In genomic region chr11:12085371-12086251, GRCh38 we compare ENCODE assay signal across 8 cellular contexts. TPM values are rescaled to one million over a fixed set of nuclear protein-coding genes. Genes with fewer than 3 reads are reported as not detected.
DNase-seq lines count a peak whose midpoint lies in the region; ATAC-seq, FAIRE-seq and TF ChIP-seq lines count a peak whose summit lies in the region.

No MANE protein-coding gene starts in this region.

- no peak overlapping the region for H3K23ac ChIP-seq in H1 (ENCODE audit: insufficient read length)

- H3K14ac ChIP-seq in H1 (ENCODE audit: insufficient read length) = no peak overlapping the region

- H3K79me1 ChIP-seq in H1 (ENCODE audit: low read depth, low read length) = no peaks in the 10 kb centered on the region

- ATAC-seq in right cardiac atrium (no peak), Right ventricle myocardium inferior (no peak)

- no peak overlapping the region for H3K4me2 ChIP-seq in H1 (ENCODE audit: insufficient read depth in 1 of 2, low read depth in 2 of 2, low read length in 2 of 2)

- H3K18ac ChIP-seq in H1 (ENCODE audit: extremely low read depth, low read length) = no peak overlapping the region

- H3K27me3 ChIP-seq in right cardiac atrium (ENCODE audit: control insufficient read depth, insufficient read depth) (no peaks in the 10 kb centered on the region), H1 (replicated peaks in 1 of 4; ENCODE audit: control insufficient read depth in 3 of 4, extremely low read depth in 1 of 4, insufficient read depth in 3 of 4, low read length in 3 of 4) (no peaks in the 10 kb centered on the region)

- H3K4me1 ChIP-seq in right cardiac atrium (ENCODE audit: control insufficient read depth, insufficient read depth, low read length) (peaks cover 22% of the 10 kb centered on the region), H1 (replicated peaks in 1 of 4; ENCODE audit: control insufficient read depth in 3 of 4, insufficient read depth in 4 of 4, low read length in 3 of 4) (no peaks in the 10 kb centered on the region; a peak in 2 of 7 replicates)

- H3K9ac ChIP-seq in H1 (replicated peaks in 1 of 4; ENCODE audit: extremely low read depth in 1 of 4, low read depth in 3 of 4, low read length in 3 of 4) = no peak overlapping the region

- intact Hi-C loops in right cardiac atrium (cut with DNase I) (loop anchor here in 1 of 4 donors (5.0 kb wide), 1 partner anchor 152 kb away; no protein-coding TSS in a partner anchor), Right ventricle myocardium inferior (cut with DNase I) (no loop called here)

- no peak overlapping the region for H3K4me3 Mint-ChIP-seq in neural crest cell

- no peaks in the 10 kb centered on the region for H3K9me3 Mint-ChIP-seq in neural crest cell

- no peak overlapping the region for H4K5ac ChIP-seq in H1 (ENCODE audit: insufficient read length, low read depth, low read length)

- no peak overlapping the region for H3K4me3 ChIP-seq in right cardiac atrium (ENCODE audit: low read length)
- H3K4me3 ChIP-seq in H1 (ENCODE audit: extremely low read depth in 1 of 4, insufficient read depth in 2 of 4, low read depth in 3 of 4, low read length in 4 of 4) = no peak overlapping the region

- TF ChIP-seq CTCF in H1 (IDR thresholded peaks at IDR 0.05; ENCODE audit: control extremely low read depth in 1 of 3, insufficient read depth in 1 of 3, low read depth in 1 of 3, low read length in 3 of 3) (no peak), neural crest cell (conservative IDR thresholded peaks at IDR 0.05) (no peak)

- no peaks in the 10 kb centered on the region for H3K36me3 ChIP-seq in H1 (ENCODE audit: control insufficient read depth in 2 of 4, insufficient read depth in 4 of 4, low read length in 3 of 4)

- no peaks in the 10 kb centered on the region for H3K27me3 Mint-ChIP-seq in neural crest cell (ENCODE audit: low read depth)

- no peak overlapping the region; the same call in 1 of the 2 replicates for H2BK5ac ChIP-seq in H1 (ENCODE audit: low read depth, low read length)

- no peak for TF ChIP-seq RAD21 in H1 (IDR thresholded peaks at IDR 0.05 in 1 of 2, conservative IDR thresholded peaks at IDR 0.05 in 1 of 2; ENCODE audit: low read depth in 2 of 2, low read length in 2 of 2)

- peak overlapping the region; percentile 75 for H3K27ac Mint-ChIP-seq in neural crest cell (ENCODE audit: unreplicated experiment)

- FAIRE-seq in H1 (lab: Jason Lieb, UNC) (no peak), GM19239 (lab: Jason Lieb, UNC) (no peak)

- TF ChIP-seq POLR2A in H1 (IDR thresholded peaks at IDR 0.05; ENCODE audit: control extremely low read depth in 1 of 2, low read depth in 2 of 2, low read length in 2 of 2) = no peak

- no peak overlapping the region for H2BK12ac ChIP-seq in H1 (ENCODE audit: low read depth, low read length)

- H3K4ac ChIP-seq in H1 (replicated peaks; ENCODE audit: insufficient read length, low read depth, low read length) = no peak overlapping the region

- peak overlapping the region; percentile 17 for H4K91ac ChIP-seq in H1 (replicated peaks; ENCODE audit: insufficient read length, low read length)

- H2BK20ac ChIP-seq in H1 (ENCODE audit: low read length) = no peak overlapping the region

- H4K20me1 ChIP-seq in H1 (replicated peaks in 1 of 2; ENCODE audit: control insufficient read depth in 1 of 2, insufficient read depth in 2 of 2, low read length in 2 of 2) = no peaks in the 10 kb centered on the region

- H3K27ac ChIP-seq in right cardiac atrium (ENCODE audit: low read length) = peak overlapping the region; percentile 90
- no peak overlapping the region for H3K27ac ChIP-seq in H1 (ENCODE audit: low read depth, low read length)

- H2AFZ ChIP-seq in H1 (ENCODE audit: low read length) = 0 out of 2 replicates have a peak overlapping the region, but pooled peaks have one; percentile 6

- H3K23me2 ChIP-seq in H1 (ENCODE audit: low read depth, low read length) = no peaks in the 10 kb centered on the region

- no peaks in the 10 kb centered on the region for H3K36me3 Mint-ChIP-seq in neural crest cell (ENCODE audit: low read depth)

- TF ChIP-seq EP300 in H1 (IDR thresholded peaks at IDR 0.05; ENCODE audit: borderline replicate concordance in 1 of 2, low read depth in 2 of 2, low read length in 2 of 2) = no peak

- H3K9me3 ChIP-seq in right cardiac atrium (ENCODE audit: control insufficient read depth, low read length) (no peaks in the 10 kb centered on the region), H1 (ENCODE audit: insufficient read depth in 2 of 2, low read depth in 1 of 2, low read length in 1 of 2) (no peaks in the 10 kb centered on the region)

- no peak overlapping the region for H4K8ac ChIP-seq in H1 (ENCODE audit: extremely low read depth, insufficient read depth, low read length)

- no peak overlapping the region for H2BK120ac ChIP-seq in H1 (replicated peaks; ENCODE audit: low read depth, low read length)

- H2BK15ac ChIP-seq in H1 (ENCODE audit: low read length) = no peak overlapping the region

- H3K56ac ChIP-seq in H1 (replicated peaks; ENCODE audit: insufficient read length, low read depth, low read length) = no peak overlapping the region

- POLR2A ChIA-PET in H1 (lab: Charles Lee; ENCODE audit: partially characterized antibody) = no interaction called here

- CTCF ChIA-PET in H1 (lab: Charles Lee; ENCODE audit: partially characterized antibody) = interaction anchor here (0.7 to 5.6 kb wide), 17 partner anchors 11 to 284 kb away, joined by 3 to 28 read pairs (median 8); no protein-coding TSS in a partner anchor

- peaks cover 36% of the 10 kb centered on the region for H3K4me1 Mint-ChIP-seq in neural crest cell

- 70% methylated on average over 11 of the region's 11 CpGs for WGBS in right cardiac atrium
- 87% methylated on average over 11 of the region's 11 CpGs; no CpG with 5 or more reads in 1 of the 2 experiments for WGBS in H1 (ENCODE audit: extremely low coverage in 1 of 2, insufficient coverage in 1 of 2, insufficient read length in 1 of 2, insufficient replicate concordance in 2 of 2, low coverage in 1 of 2, low lambda C conversion rate in 2 of 2, missing lambda C conversion rate in 1 of 2), 2 experiments

- H3K79me2 ChIP-seq in H1 (ENCODE audit: control insufficient read depth in 1 of 2, insufficient read depth in 2 of 2, low read length in 2 of 2) = no peaks in the 10 kb centered on the region

- DNase-seq in right cardiac atrium = no peak
- no peak for DNase-seq in Right ventricle myocardium inferior (ENCODE audit: missing footprints)
- DNase-seq in H1 (ENCODE audit: low read depth in 1 of 2, low spot score in 2 of 2) = no peak
- DNase-seq in neural crest cell (ENCODE audit: low read depth, low spot score) = no peak
- no peak for DNase-seq in GM19239 (ENCODE audit: insufficient read length, low spot score)
- DNase-seq in medulla oblongata (ENCODE audit: extremely low spot score) = no peak
- no peak for DNase-seq in COLO829 (ENCODE audit: low spot score)
- no peak for DNase-seq in DMS 273 (lab: John Stamatoyannopoulos, UW; ENCODE audit: unreplicated experiment)

- no peak overlapping the region for H2AK5ac ChIP-seq in H1 (ENCODE audit: low read depth, low read length)

TF ChIP-seq in H1, 55 proteins besides CTCF, POLR2A, EP300 and RAD21:
- TF ChIP-seq GABPA (IDR thresholded peaks at IDR 0.05; ENCODE audit: borderline replicate concordance, insufficient read depth, low read length) = no peak
- no peak for TF ChIP-seq JUN (IDR thresholded peaks at IDR 0.05; ENCODE audit: low read depth, low read length)

RNA-seq across cellular contexts. Expression of gene MICAL2, which starts 24.8 kb away (rescaled TPM):
- total RNA-seq in right cardiac atrium = 100 to 1,000 TPM in 1 of 4 donors, 10 to 100 TPM in 3; 92.1 to 115 (median 95.1) TPM
- 62.9 TPM for polyA plus RNA-seq in right cardiac atrium
- total RNA-seq in Right ventricle myocardium inferior = 42.0 TPM
- 4.1 and 4.2 TPM in 2 replicates for total RNA-seq in H1 (2021; fragmentation: NEBNext Ultra II Directional; extraction: Animal tissue kit (Norgen Biotek cat#: 25700))
- polyA plus RNA-seq in H1 (2011; rRNA removed) = 1.3 and 1.6 TPM in 2 replicates
- polyA plus RNA-seq in H1 (2011; cell fraction: cytosol; rRNA removed) = 1.7 TPM
- polyA plus RNA-seq in H1 (2011; cell fraction: nucleus; rRNA removed) = 3.0 TPM
- polyA plus RNA-seq in H1 (2012, experiment 1 of 2) = 1.4 to 2.5 TPM (median 1.6 TPM) in 4 replicates
- polyA plus RNA-seq in H1 (2012, experiment 2 of 2) = 5.1 TPM
- 0.67 TPM for polyA plus RNA-seq in H1 (2013, experiment 1 of 2)
- 0.79 TPM for polyA plus RNA-seq in H1 (2013, experiment 2 of 2)
- 3.9 and 4.4 TPM in 2 replicates for polyA minus RNA-seq in H1 (2011; rRNA and poly(A)+ RNA removed)
- polyA minus RNA-seq in H1 (2011; cell fraction: cytosol; rRNA and poly(A)+ RNA removed) = 3.2 TPM
- polyA minus RNA-seq in H1 (2011; cell fraction: nucleus; rRNA and poly(A)+ RNA removed) = 6.5 TPM
- total RNA-seq in neural crest cell = 1.0 and 1.1 TPM in 2 replicates
